9 cellular contexts compared by ENCODE assay signal in the genomic region with DNA sequence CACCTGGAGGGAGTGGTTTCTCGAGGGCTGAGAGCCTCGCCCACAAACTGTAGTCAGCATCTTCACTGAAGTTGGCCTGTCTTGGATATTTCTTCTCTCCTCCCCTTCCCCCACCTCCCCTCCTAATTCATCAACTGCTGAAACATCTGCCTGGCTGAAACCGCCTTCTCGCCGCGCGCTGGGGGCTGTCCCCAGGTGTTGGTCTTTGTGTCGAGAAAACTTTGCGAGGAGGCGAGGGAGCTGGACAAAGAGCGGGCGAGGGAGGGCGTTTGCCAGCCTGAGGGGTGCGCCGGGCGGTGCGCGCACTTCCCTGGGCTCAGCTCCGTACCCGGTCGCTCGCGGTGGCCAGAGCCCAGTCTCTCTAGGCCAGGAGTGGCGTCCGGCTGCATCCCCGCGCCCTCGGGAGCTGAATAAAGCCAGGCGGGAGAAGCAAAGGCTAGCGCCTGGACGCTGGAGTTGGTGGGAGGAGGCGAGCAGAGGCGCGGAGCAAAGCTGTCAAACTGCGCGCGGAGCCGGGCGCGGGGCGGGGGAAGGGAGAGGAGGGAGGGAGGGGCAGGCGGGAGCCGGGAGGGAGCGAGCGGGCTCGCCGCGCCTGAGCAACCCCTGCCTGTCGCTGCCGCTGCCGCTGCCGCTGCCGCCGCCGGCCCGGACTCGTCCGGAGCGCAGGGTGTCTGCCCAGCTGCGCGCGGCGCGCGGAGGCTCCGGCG. TPM values are rescaled to one million over a fixed set of nuclear protein-coding genes. Genes with fewer than 3 reads are reported as not detected.
A peak's percentile ranks its signal among the peaks of the same experiment; 100 is the strongest.
DNase-seq lines count a peak whose midpoint lies in the region; ATAC-seq lines count a peak whose summit lies in the region.
"Had no signal": no experiment of that assay in that cellular context is flagged by ENCODE, and none has a peak within 500 bp of the region (broad histone marks: within the 10 kb centered on the region; RNA-seq: fewer than 3 reads in every experiment).

A gene with protein sequence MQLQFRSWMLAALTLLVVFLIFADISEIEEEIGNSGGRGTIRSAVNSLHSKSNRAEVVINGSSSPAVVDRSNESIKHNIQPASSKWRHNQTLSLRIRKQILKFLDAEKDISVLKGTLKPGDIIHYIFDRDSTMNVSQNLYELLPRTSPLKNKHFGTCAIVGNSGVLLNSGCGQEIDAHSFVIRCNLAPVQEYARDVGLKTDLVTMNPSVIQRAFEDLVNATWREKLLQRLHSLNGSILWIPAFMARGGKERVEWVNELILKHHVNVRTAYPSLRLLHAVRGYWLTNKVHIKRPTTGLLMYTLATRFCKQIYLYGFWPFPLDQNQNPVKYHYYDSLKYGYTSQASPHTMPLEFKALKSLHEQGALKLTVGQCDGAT (plus strand): TSS at position 595 of the 707 bp plus-strand sequence. CDS start 184 bp downstream, outside the sequence.

- intact Hi-C loops in left cardiac atrium (cut with DNase I) = no loop called here

- H3K36me3 ChIP-seq in SJSA1 = no peaks in the 10 kb centered on the region
- H3K36me3 ChIP-seq: ovary had no signal

- no peak within 1 kb of the TSS for H3K27ac ChIP-seq in SJSA1
- H3K27ac ChIP-seq: ovary had no signal

- peaks cover 58% of the 10 kb centered on the region for H3K27me3 ChIP-seq in SJSA1 (replicated peaks)
- H3K27me3 ChIP-seq: ovary had no signal

- peak within 1 kb of the TSS; percentile 57 for H3K4me3 ChIP-seq in SJSA1
- H3K4me3 ChIP-seq: ovary had no signal

- ATAC-seq in left cardiac atrium (peak; percentile 64 to 81), GM21786 (IDR thresholded peaks at IDR 0.05; ENCODE audit: unreplicated experiment) (no peak), GM19455 (IDR thresholded peaks at IDR 0.05; ENCODE audit: unreplicated experiment) (no peak)
- no peak for ATAC-seq in stimulated activated naive CD8-positive, alpha-beta T cell treated with anti-CD3 and anti-CD28 coated beads, Interleukin-15, Interleukin-2, amounts not matched to agents 100 U/mL and 50 U/mL, for 24 hours

- peaks cover 16% of the 10 kb centered on the region for H3K4me1 ChIP-seq in SJSA1 (replicated peaks)

- H3K9me3 ChIP-seq in SJSA1 (replicated peaks) = no peaks in the 10 kb centered on the region
- H3K9me3 ChIP-seq: ovary had no signal

- DNase-seq in NCI-H510A treated with DMSO at 0.1 percent for 48 hours (lab: John Stamatoyannopoulos, UW) = peak; percentile 38
- DNase-seq in NCI-H510A (lab: John Stamatoyannopoulos, UW) = no peak
- peak; percentile 34 to 60 for DNase-seq in SJSA1 (ENCODE audit: low read depth in 1 of 2, low spot score in 2 of 2)
- no peak for DNase-seq in left cardiac atrium
- DNase-seq in stimulated activated naive CD8-positive, alpha-beta T cell treated with anti-CD3 and anti-CD28 coated beads, Interleukin-15, Interleukin-2, amounts not matched to agents 100 U/mL and 50 U/mL, for 24 hours = peak; percentile 14
- no peak for DNase-seq in CD1c-positive myeloid dendritic cell (ENCODE audit: extremely low spot score)
- DNase-seq: ovary had no signal

RNA-seq across cellular contexts. Expression of the gene that starts here (rescaled TPM):
- total RNA-seq in SJSA1 (2014; rRNA removed; shearing (Covaris generic)) = 3.9 and 5.7 TPM in 2 replicates
- total RNA-seq in left cardiac atrium = under 1 TPM; 0.24 to 0.31 TPM

Comparison
In these comparisons a context has a peak if more than half of its experiments do, and no peak if none do; other contexts are left out.
1. DNase-seq: peak in NCI-H510A treated with DMSO at 0.1 percent for 48 hours (single experiment), SJSA1 (2 of 2) and stimulated activated naive CD8-positive, alpha-beta T cell treated with anti-CD3 and anti-CD28 coated beads, Interleukin-15, Interleukin-2, amounts not matched to agents 100 U/mL and 50 U/mL, for 24 hours (single experiment); none in NCI-H510A (single experiment), left cardiac atrium (single experiment) and CD1c-positive myeloid dendritic cell (single experiment).
2. Peak in ATAC-seq in left cardiac atrium; RNA of the gene not detected or under 1 TPM.